ENCODE assay signal across 1 cellular context in the genomic region with DNA sequence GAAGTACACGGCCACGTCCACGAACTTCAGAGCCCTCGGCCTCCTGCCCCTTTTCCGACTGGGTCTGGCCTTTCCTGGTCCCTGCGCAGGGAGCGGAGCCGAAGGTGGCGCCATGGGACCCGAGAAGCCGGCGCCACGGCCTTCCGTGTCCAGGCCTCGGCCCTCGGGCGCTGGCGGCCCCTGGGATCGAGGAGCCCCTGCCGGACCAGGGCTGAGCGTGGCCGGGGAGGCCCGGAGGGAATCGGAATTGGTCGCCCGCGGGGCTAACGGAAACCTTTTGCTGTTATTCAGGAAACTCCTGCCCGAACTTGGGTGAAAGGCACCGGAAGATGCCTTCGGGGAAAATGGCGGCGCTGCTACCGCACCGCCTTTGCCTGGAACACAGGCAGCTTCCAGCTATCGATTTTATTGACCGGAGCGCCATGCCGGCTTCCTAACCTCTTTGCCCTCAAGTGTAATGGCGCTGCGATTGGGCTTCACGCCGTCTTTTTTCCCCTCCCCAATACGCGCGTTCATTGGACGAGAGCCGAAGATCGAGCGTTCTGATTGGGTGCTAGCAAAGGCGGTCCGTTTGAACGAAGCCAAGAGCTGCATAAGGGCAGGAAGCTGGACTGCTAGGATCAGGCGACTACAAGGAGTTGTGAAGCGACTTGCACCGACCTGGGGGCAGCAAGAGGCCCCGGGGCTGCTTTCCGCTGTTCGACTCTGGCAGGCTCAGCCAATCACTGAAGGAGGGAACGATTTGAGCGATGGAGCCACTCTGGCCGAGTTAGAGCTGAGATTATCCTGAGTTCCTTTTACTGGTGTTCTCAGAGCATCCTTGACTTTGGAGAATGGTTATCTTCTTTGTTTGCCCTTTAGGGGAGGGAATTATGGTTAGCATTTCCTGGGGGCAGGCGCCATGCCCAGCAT.
TF ChIP-seq lines count a peak whose summit lies in the region.

A gene (minus strand): TSS at position 462 of the 912 bp plus-strand sequence. CDS start 348 bp downstream, at position 114.

TF ChIP-seq in neural cell, 6 proteins besides CTCF, POLR2A, EP300 and RAD21:
- TF ChIP-seq, protein P1, sequence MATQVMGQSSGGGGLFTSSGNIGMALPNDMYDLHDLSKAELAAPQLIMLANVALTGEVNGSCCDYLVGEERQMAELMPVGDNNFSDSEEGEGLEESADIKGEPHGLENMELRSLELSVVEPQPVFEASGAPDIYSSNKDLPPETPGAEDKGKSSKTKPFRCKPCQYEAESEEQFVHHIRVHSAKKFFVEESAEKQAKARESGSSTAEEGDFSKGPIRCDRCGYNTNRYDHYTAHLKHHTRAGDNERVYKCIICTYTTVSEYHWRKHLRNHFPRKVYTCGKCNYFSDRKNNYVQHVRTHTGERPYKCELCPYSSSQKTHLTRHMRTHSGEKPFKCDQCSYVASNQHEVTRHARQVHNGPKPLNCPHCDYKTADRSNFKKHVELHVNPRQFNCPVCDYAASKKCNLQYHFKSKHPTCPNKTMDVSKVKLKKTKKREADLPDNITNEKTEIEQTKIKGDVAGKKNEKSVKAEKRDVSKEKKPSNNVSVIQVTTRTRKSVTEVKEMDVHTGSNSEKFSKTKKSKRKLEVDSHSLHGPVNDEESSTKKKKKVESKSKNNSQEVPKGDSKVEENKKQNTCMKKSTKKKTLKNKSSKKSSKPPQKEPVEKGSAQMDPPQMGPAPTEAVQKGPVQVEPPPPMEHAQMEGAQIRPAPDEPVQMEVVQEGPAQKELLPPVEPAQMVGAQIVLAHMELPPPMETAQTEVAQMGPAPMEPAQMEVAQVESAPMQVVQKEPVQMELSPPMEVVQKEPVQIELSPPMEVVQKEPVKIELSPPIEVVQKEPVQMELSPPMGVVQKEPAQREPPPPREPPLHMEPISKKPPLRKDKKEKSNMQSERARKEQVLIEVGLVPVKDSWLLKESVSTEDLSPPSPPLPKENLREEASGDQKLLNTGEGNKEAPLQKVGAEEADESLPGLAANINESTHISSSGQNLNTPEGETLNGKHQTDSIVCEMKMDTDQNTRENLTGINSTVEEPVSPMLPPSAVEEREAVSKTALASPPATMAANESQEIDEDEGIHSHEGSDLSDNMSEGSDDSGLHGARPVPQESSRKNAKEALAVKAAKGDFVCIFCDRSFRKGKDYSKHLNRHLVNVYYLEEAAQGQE (IDR thresholded peaks at IDR 0.05; ENCODE audit: borderline replicate concordance) = peak; percentile 81
- peak; percentile 70 for TF ChIP-seq TAF1 (IDR thresholded peaks at IDR 0.05; ENCODE audit: low read depth)
- TF ChIP-seq POLR2AphosphoS5 (IDR thresholded peaks at IDR 0.05) = peak; percentile 70
- TF ChIP-seq SMC3 (conservative IDR thresholded peaks at IDR 0.05; ENCODE audit: poor library complexity) = peak; percentile 30
- no peak for TF ChIP-seq EZH2 (IDR thresholded peaks at IDR 0.05; ENCODE audit: borderline replicate concordance, insufficient read depth, low read length, poor library complexity, severe bottlenecking)
- peak; percentile 86 for TF ChIP-seq MXI1 (conservative IDR thresholded peaks at IDR 0.05; ENCODE audit: poor library complexity, severe bottlenecking)
